In genomic region chr14:102754370-102755262, GRCh38 we compare ENCODE assay signal across 18 cellular contexts. TPM values are rescaled to one million over a fixed set of nuclear protein-coding genes. Genes with fewer than 3 reads are reported as not detected.
DNase-seq lines count a peak whose midpoint lies in the region; ATAC-seq, FAIRE-seq and TF ChIP-seq lines count a peak whose summit lies in the region.
"Had no signal": no experiment of that assay in that cellular context is flagged by ENCODE, and none has a peak within 500 bp of the region (broad histone marks: within the 10 kb centered on the region; RNA-seq: fewer than 3 reads in every experiment).

No MANE protein-coding gene starts in this region.

- H3K36me3 ChIP-seq in GM23248 (ENCODE audit: low read depth): no peaks in the 10 kb centered on the region

- 86% methylated on average over 15 to 17 of the region's 17 CpGs for WGBS in GM23248 (ENCODE audit: low coverage in 1 of 2, low lambda C conversion rate in 2 of 2, missing lambda C conversion rate in 2 of 2), 2 experiments

- peak; percentile 68 for ATAC-seq in GM19025 (IDR thresholded peaks at IDR 0.05; ENCODE audit: low read depth, unreplicated experiment)
- ATAC-seq in HG02678 (IDR thresholded peaks at IDR 0.05; ENCODE audit: unreplicated experiment): peak; percentile 58
- peak; percentile 87 for ATAC-seq in memory B cell (ENCODE audit: low read depth)
- no peak for ATAC-seq in GM18873 (IDR thresholded peaks at IDR 0.05; ENCODE audit: low FRiP score, unreplicated experiment)
- no peak for ATAC-seq in HG03045 (IDR thresholded peaks at IDR 0.05; ENCODE audit: unreplicated experiment)
- ATAC-seq: body of pancreas; natural killer cell treated with Interleukin-12 subunit alpha and Interleukin-12 subunit beta and Interleukin-15 and Interleukin-18, amount 100 ng/mL, for 72 hours; T-helper 17 cell had no signal

- no peaks in the 10 kb centered on the region for H3K9me3 ChIP-seq in GM23248 (ENCODE audit: low read depth)
- H3K9me3 ChIP-seq: body of pancreas had no signal

- H3K36me3 Mint-ChIP-seq in memory B cell: no peaks in the 10 kb centered on the region
- H3K36me3 Mint-ChIP-seq: natural killer cell treated with Interleukin-12 subunit alpha and Interleukin-12 subunit beta and Interleukin-15 and Interleukin-18, amount 100 ng/mL, for 72 hours had no signal

- DNase-seq in GM12892 (ENCODE audit: insufficient read length) (peak; percentile 52), memory B cell (ENCODE audit: low spot score in 2 of 2) (no peak), GM23248 (no peak), anterior cingulate cortex (lab: John Stamatoyannopoulos, UW) (no peak)
- DNase-seq: activated naive CD4-positive, alpha-beta T cell treated with Interleukin-2 at 50 U/mL for 16 hours; body of pancreas; Calu3; cortex of kidney; GOT3; NCI-H1092; NK-92 treated with Interleukin-12 subunit alpha and Interleukin-12 subunit beta, amount 100 ng/mL, for 24 hours; substantia nigra; T-helper 17 cell had no signal

- H4K20me1 ChIP-seq in GM23248 (ENCODE audit: insufficient read depth): no peaks in the 10 kb centered on the region

- H3K27ac Mint-ChIP-seq in memory B cell: peak overlapping the region; percentile 63
- H3K27ac Mint-ChIP-seq: natural killer cell treated with Interleukin-12 subunit alpha and Interleukin-12 subunit beta and Interleukin-15 and Interleukin-18, amount 100 ng/mL, for 72 hours; T-helper 17 cell had no signal

- H2AFZ ChIP-seq in GM23248: no peak overlapping the region

- H3K4me2 ChIP-seq in GM23248 (ENCODE audit: unreplicated experiment): no peak overlapping the region

- FAIRE-seq in GM12892 (lab: Jason Lieb, UNC): peak; percentile 91

- H3K27me3 Mint-ChIP-seq in memory B cell: no peaks in the 10 kb centered on the region
- H3K27me3 Mint-ChIP-seq: T-helper 17 cell had no signal

- no peaks in the 10 kb centered on the region for H3K79me2 ChIP-seq in GM23248 (ENCODE audit: insufficient read depth)

- H3K27ac ChIP-seq in GM23248: no peak overlapping the region
- H3K27ac ChIP-seq: body of pancreas had no signal

- no peak overlapping the region for H3K9ac ChIP-seq in GM23248

- TF ChIP-seq POLR2A in GM12892 (IDR thresholded peaks at IDR 0.05; ENCODE audit: low read depth, low read length): peak; percentile 41; the same call in 1 of the 2 replicates

- peaks cover 31% of the 10 kb centered on the region for H3K4me1 Mint-ChIP-seq in memory B cell
- H3K4me1 Mint-ChIP-seq: T-helper 17 cell had no signal

- H3K9me3 Mint-ChIP-seq in memory B cell: no peaks in the 10 kb centered on the region
- H3K9me3 Mint-ChIP-seq: natural killer cell treated with Interleukin-12 subunit alpha and Interleukin-12 subunit beta and Interleukin-15 and Interleukin-18, amount 100 ng/mL, for 72 hours had no signal

- no peaks in the 10 kb centered on the region for H3K9me2 ChIP-seq in GM23248 (ENCODE audit: insufficient read depth)

- no peaks in the 10 kb centered on the region for H3F3A ChIP-seq in GM23248 (ENCODE audit: insufficient read depth)

- in situ Hi-C loops in GM23248 (cut with MboI): no loop called here

- no peaks in the 10 kb centered on the region for H3K4me1 ChIP-seq in GM23248 (ENCODE audit: insufficient read depth)
- H3K4me1 ChIP-seq: body of pancreas had no signal

- H3K4me3 ChIP-seq in GM23248: no peak overlapping the region
- H3K4me3 ChIP-seq: body of pancreas had no signal

- H3K4me3 Mint-ChIP-seq in memory B cell: peak overlapping the region; percentile 43
- H3K4me3 Mint-ChIP-seq: natural killer cell treated with Interleukin-12 subunit alpha and Interleukin-12 subunit beta and Interleukin-15 and Interleukin-18, amount 100 ng/mL, for 72 hours; T-helper 17 cell had no signal

- H3K27me3 ChIP-seq in GM23248 (replicated peaks; ENCODE audit: insufficient read depth): no peaks in the 10 kb centered on the region
- H3K27me3 ChIP-seq: body of pancreas had no signal

RNA-seq across cellular contexts. Expression of gene TRAF3, which starts 22.6 kb away (rescaled TPM):
- 53.6 TPM for polyA plus RNA-seq in GM12892 (2012; ENCODE audit: missing spikeins)
- 17.9 and 18.6 TPM in 2 replicates for total RNA-seq in GM23248 (2014; rRNA removed; shearing (Covaris generic))
- polyA plus RNA-seq in GM23248 (2016; fragmentation: Nextera tagmentation; extraction: Ambion mirVana): 7.8 and 7.9 TPM in 2 replicates

Comparison
In these comparisons a context has a peak if more than half of its experiments do, and no peak if none do; other contexts are left out.
1. ATAC-seq: peak in GM19025 (single experiment), HG02678 (single experiment) and memory B cell (single experiment); none in GM18873 (single experiment) and HG03045 (single experiment).